Comparison of ENCODE assay signal across 9 cellular contexts in genomic region chr7:14199336-14199735, GRCh38.
"Had no signal": no experiment of that assay in that cellular context is flagged by ENCODE, and none has a peak within 500 bp of the region (broad histone marks: within the 10 kb centered on the region; RNA-seq: fewer than 3 reads in every experiment).

No MANE protein-coding gene starts in this region.

- H3K27ac ChIP-seq: GM23248 had no signal

- DNase-seq: GM23248, GOT3, H7, H9, HCEC 1CT, HFFc6 had no signal

- H3K36me3 ChIP-seq: HAP-1 had no signal

- H3K4me3 ChIP-seq: GM23248, GM23338, HAP-1 had no signal

- H3K4me1 ChIP-seq: HAP-1 had no signal

- H3K9me3 ChIP-seq: HAP-1 had no signal

- ATAC-seq: GM23338, HCT116 had no signal
